In genomic region chr4:55949480-55949802, GRCh38 we compare ENCODE assay signal across 8 cellular contexts. TPM values are rescaled to one million over a fixed set of nuclear protein-coding genes. Genes with fewer than 3 reads are reported as not detected.
A peak's percentile ranks its signal among the peaks of the same experiment; 100 is the strongest.
DNase-seq lines count a peak whose midpoint lies in the region; ATAC-seq and TF ChIP-seq lines count a peak whose summit lies in the region.

No MANE protein-coding gene starts in this region.

- H3K27ac ChIP-seq in PC-3 (ENCODE audit: low read length): peak overlapping the region; percentile 93
- peak overlapping the region; percentile 93 for H3K27ac ChIP-seq in endodermal cell (ENCODE audit: low read depth, low read length)

- H3K27me3 Mint-ChIP-seq in Calu3 (ENCODE audit: unreplicated experiment) (no peaks in the 10 kb centered on the region), endodermal cell (ENCODE audit: insufficient read depth) (no peaks in the 10 kb centered on the region), osteocyte (ENCODE audit: unreplicated experiment) (no peaks in the 10 kb centered on the region)

- no peak for DNase-seq in Calu3
- DNase-seq in PC-3: no peak
- DNase-seq in endodermal cell: no peak
- DNase-seq in osteocyte (ENCODE audit: extremely low spot score, unreplicated experiment): no peak
- DNase-seq in GM19240 (ENCODE audit: insufficient read length, low spot score): no peak
- no peak for DNase-seq in MV-4-11 (lab: John Stamatoyannopoulos, UW)
- DNase-seq in KBM-7: no peak

- ATAC-seq in PC-3: no peak
- no peak for ATAC-seq in HG02642 (IDR thresholded peaks at IDR 0.05; ENCODE audit: poor library complexity, unreplicated experiment)

- TF ChIP-seq CTCF in Calu3 (IDR thresholded peaks at IDR 0.05; ENCODE audit: unreplicated experiment) (no peak), PC-3 (conservative IDR thresholded peaks at IDR 0.05; ENCODE audit: low read depth, low read length) (no peak), endodermal cell (conservative IDR thresholded peaks at IDR 0.05) (no peak), osteocyte (IDR thresholded peaks at IDR 0.05) (no peak)

- H3K9ac ChIP-seq in PC-3 (ENCODE audit: low read length) (peak overlapping the region; percentile 92), endodermal cell (ENCODE audit: extremely low read depth, low read length, poor library complexity, severe bottlenecking) (peak overlapping the region; percentile 69)

- CTCF ChIA-PET in Calu3 (lab: Charles Lee) (interaction anchor here (0.7 to 1.2 kb wide), 4 partner anchors 42 to 1005 kb away, joined by 3 to 4 read pairs (median 4); a partner anchor contains a TSS), PC-3 (lab: Charles Lee) (interaction anchor here (0.6 kb wide), 1 partner anchor 569 kb away, joined by 3 read pairs; no protein-coding TSS in a partner anchor)

- BruUV-seq in Calu3 (replicated peaks; lab: Mats Ljungman, UMichigan) (no TSS peak), PC-3 (replicated peaks; lab: Mats Ljungman, UMichigan) (TSS peak; percentile 71)

- peaks cover 33% of the 10 kb centered on the region for H3K79me2 ChIP-seq in PC-3 (ENCODE audit: low read length)

- peaks cover 16% of the 10 kb centered on the region for H3K4me1 Mint-ChIP-seq in Calu3 (ENCODE audit: low read depth, unreplicated experiment)
- H3K4me1 Mint-ChIP-seq in endodermal cell: peaks cover 30% of the 10 kb centered on the region
- H3K4me1 Mint-ChIP-seq in osteocyte (ENCODE audit: unreplicated experiment): peaks cover 42% of the 10 kb centered on the region

- H3K4me1 ChIP-seq in PC-3 (ENCODE audit: insufficient read depth, low read length) (peaks cover 30% of the 10 kb centered on the region), endodermal cell (ENCODE audit: control insufficient read depth, insufficient read depth, low read length) (peaks cover 4% of the 10 kb centered on the region)

- peaks cover 4% of the 10 kb centered on the region for H3F3A ChIP-seq in PC-3 (ENCODE audit: low read length, unreplicated experiment)

- H3K4me3 Mint-ChIP-seq in Calu3 (ENCODE audit: low read depth, unreplicated experiment) (peak overlapping the region; percentile 77), endodermal cell (peak overlapping the region; percentile 83), osteocyte (ENCODE audit: unreplicated experiment) (peak overlapping the region; percentile 76)

- 5% methylated on average over 3 of the region's 3 CpGs; no CpG with 5 or more reads in 1 of the 2 experiments for WGBS in endodermal cell (ENCODE audit: insufficient coverage in 1 of 2, insufficient read length in 1 of 2), 2 experiments

- H4K20me1 ChIP-seq in PC-3 (ENCODE audit: low read length): no peaks in the 10 kb centered on the region

- no peaks in the 10 kb centered on the region for H3K9me3 ChIP-seq in PC-3 (ENCODE audit: low read length)
- peaks cover 8% of the 10 kb centered on the region for H3K9me3 ChIP-seq in endodermal cell (ENCODE audit: control insufficient read depth, low read length)

- POLR2A ChIA-PET in PC-3 (lab: Charles Lee; ENCODE audit: unreplicated experiment): interaction anchor here (0.5 to 0.9 kb wide), 11 partner anchors 8 to 916 kb away, joined by 3 to 23 read pairs (median 9); partner anchors contain the start of gene PAICS

- no peaks in the 10 kb centered on the region for H3K9me2 ChIP-seq in PC-3 (replicated peaks; ENCODE audit: low read length)

- intact Hi-C loops in Calu3 (cut with micrococcal nuclease; ENCODE audit: unreplicated experiment) (loop anchor here (10.0 kb wide), 1 partner anchor 95 kb away; a partner anchor contains a TSS), PC-3 (cut with micrococcal nuclease) (loop anchor here (5.0 to 10.0 kb wide), 3 partner anchors 83 to 435 kb away; partner anchors contain the start of gene AASDH)

- H3K27ac Mint-ChIP-seq in Calu3 (ENCODE audit: unreplicated experiment) (peak overlapping the region; percentile 86), endodermal cell (peak overlapping the region; percentile 93), osteocyte (ENCODE audit: unreplicated experiment) (peak overlapping the region; percentile 95)

- H3K36me3 Mint-ChIP-seq in Calu3 (ENCODE audit: insufficient read depth, unreplicated experiment) (peaks cover 27% of the 10 kb centered on the region), endodermal cell (ENCODE audit: low read depth) (peaks cover 32% of the 10 kb centered on the region), osteocyte (ENCODE audit: unreplicated experiment) (peaks cover 14% of the 10 kb centered on the region)

- H3K4me2 ChIP-seq in PC-3 (ENCODE audit: low read length): peak overlapping the region; percentile 96

- H3K4me3 ChIP-seq in PC-3 (ENCODE audit: low read length) (peak overlapping the region; percentile 81), endodermal cell (ENCODE audit: low read length) (peak overlapping the region; percentile 91)

- no peaks in the 10 kb centered on the region for H3K27me3 ChIP-seq in PC-3 (ENCODE audit: low read length)
- no peaks in the 10 kb centered on the region for H3K27me3 ChIP-seq in endodermal cell (ENCODE audit: control insufficient read depth, insufficient read depth, low read length, poor library complexity, severe bottlenecking)

- H2AFZ ChIP-seq in PC-3 (ENCODE audit: low read length): peak overlapping the region; percentile 92

- in situ Hi-C loops in KBM-7 (cut with MboI; ENCODE audit: low pct_unique_long_range_greater_than_20kb, low sequenced_read_pairs): no loop called here

- H3K9me3 Mint-ChIP-seq in Calu3 (ENCODE audit: low read depth, unreplicated experiment) (no peaks in the 10 kb centered on the region), endodermal cell (no peaks in the 10 kb centered on the region), osteocyte (ENCODE audit: unreplicated experiment) (no peaks in the 10 kb centered on the region)

- peaks cover 17% of the 10 kb centered on the region; the same call in 1 of the 2 replicates for H3K36me3 ChIP-seq in PC-3 (ENCODE audit: low read depth, low read length)
- H3K36me3 ChIP-seq in endodermal cell (ENCODE audit: control insufficient read depth, insufficient read depth, low read length): peaks cover 24% of the 10 kb centered on the region

RNA-seq across cellular contexts. Expression of gene CEP135, which starts 0.7 kb away (rescaled TPM):
- total RNA-seq in Calu3 (2022) (8.0 and 9.4 TPM in 2 replicates), PC-3 (2014; rRNA removed) (14.8 and 19.1 TPM in 2 replicates), endodermal cell (10 to 100 TPM; 28.0 to 37.4 TPM), osteocyte (11.8 TPM in 2 replicates)
- polyA plus RNA-seq in endodermal cell (2013, experiment 1 of 2): 14.7 TPM
- polyA plus RNA-seq in endodermal cell (2013, experiment 2 of 2): 17.8 TPM
